ENCODE assay signal across 8 cellular contexts in the genomic region with DNA sequence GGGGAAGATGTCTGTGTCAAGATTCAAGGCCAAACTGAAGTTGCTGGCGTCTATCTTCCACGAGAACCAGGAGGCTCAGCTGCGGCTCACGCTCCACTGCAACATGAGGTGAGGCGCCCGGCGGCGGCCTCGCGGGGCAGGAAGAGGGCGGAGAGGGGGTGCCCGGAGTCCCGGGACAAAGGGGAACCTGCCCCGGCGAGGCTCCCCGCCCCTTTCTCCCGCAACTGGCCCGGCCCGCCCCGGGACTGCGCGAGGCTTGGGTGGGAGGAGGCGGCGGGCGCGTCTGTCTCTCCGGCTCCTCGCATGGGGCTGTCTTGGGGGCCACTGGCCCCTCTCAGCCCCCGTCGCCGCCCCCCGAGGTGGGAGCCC.
DNase-seq lines count a peak whose midpoint lies in the region; ATAC-seq and TF ChIP-seq lines count a peak whose summit lies in the region.
"Not testable (repeated sequence)": the region's sequence is repeated elsewhere in the genome, so short reads cannot be mapped to it uniquely, and the experiment has no call there.

No MANE protein-coding gene starts in this region.

- CTCF ChIA-PET in activated CD4-positive, alpha-beta T cell treated with anti-CD3 and anti-CD28 coated beads for 36 hours (lab: Charles Lee); activated naive CD4-positive, alpha-beta T cell treated with anti-CD3 and anti-CD28 coated beads for 36 hours (lab: Charles Lee): not testable (repeated sequence)

- intact Hi-C loops in activated CD4-positive, alpha-beta T cell treated with anti-CD3 and anti-CD28 coated beads for 36 hours (cut with DNase I, micrococcal nuclease); activated naive CD4-positive, alpha-beta T cell treated with anti-CD3 and anti-CD28 coated beads for 36 hours (cut with micrococcal nuclease): not testable (repeated sequence)

- not testable (repeated sequence) for H3K4me1 Mint-ChIP-seq in activated CD4-positive, alpha-beta T cell treated with anti-CD3 and anti-CD28 coated beads for 36 hours; activated naive CD4-positive, alpha-beta T cell treated with anti-CD3 and anti-CD28 coated beads for 36 hours (ENCODE audit: low read depth); stimulated activated effector memory CD8-positive, alpha-beta T cell treated with anti-CD3 and anti-CD28 coated beads, Interleukin-12 subunit alpha, Interleukin-12 subunit beta, amount 100 ng/mL, for 72 hours

- POLR2A ChIA-PET in activated CD4-positive, alpha-beta T cell treated with anti-CD3 and anti-CD28 coated beads for 36 hours (lab: Charles Lee): not testable (repeated sequence)

- no CpG with 5 or more reads among the region's 32 CpGs for WGBS in neuronal stem cell (ENCODE audit: extremely low coverage in 2 of 2, insufficient read length in 2 of 2, insufficient replicate concordance in 1 of 2), 2 donors

- not testable (repeated sequence) for H3K36me3 ChIP-seq in BLaER1 treated with 17β-estradiol and CSF1 and Interleukin-3, amounts not matched to agents 10 nM and 100 nM; kidney epithelial cell (ENCODE audit: control insufficient read depth, insufficient read depth, low read length); neuronal stem cell (replicated peaks in 1 of 2; ENCODE audit: control insufficient read depth in 2 of 2, insufficient read depth in 2 of 2, low read length in 2 of 2)

- H3K27ac ChIP-seq in BLaER1 treated with 17β-estradiol and CSF1 and Interleukin-3, amounts not matched to agents 10 nM and 100 nM: peak overlapping the region in 8 of 11 experiments; percentile 44 to 59 (median 50); a peak in 14 of 22 replicates
- not testable (repeated sequence) for H3K27ac ChIP-seq in neuronal stem cell (replicated peaks; ENCODE audit: low read length)

- peak overlapping the region; percentile 44 to 68 (median 60) for H3K4me3 ChIP-seq in BLaER1 treated with 17β-estradiol and CSF1 and Interleukin-3, amounts not matched to agents 10 nM and 100 nM
- H3K4me3 ChIP-seq in kidney epithelial cell (ENCODE audit: low read depth, low read length): peak overlapping the region; percentile 24
- peak overlapping the region in 1 of 2 donors; percentile 55 for H3K4me3 ChIP-seq in neuronal stem cell (ENCODE audit: low read length in 2 of 2)

- H2BK12ac ChIP-seq in neuronal stem cell (ENCODE audit: low read length): not testable (repeated sequence)

- H3K79me1 ChIP-seq in neuronal stem cell (ENCODE audit: low read depth, low read length): not testable (repeated sequence)

- not testable (repeated sequence) for H2BK120ac ChIP-seq in neuronal stem cell (ENCODE audit: low read depth, low read length)

- H2AFZ ChIP-seq in neuronal stem cell (ENCODE audit: low read length): peak overlapping the region; percentile 78

- not testable (repeated sequence) for H3K23ac ChIP-seq in neuronal stem cell (ENCODE audit: low read depth, low read length, poor library complexity)

- H3K9me3 Mint-ChIP-seq in activated CD4-positive, alpha-beta T cell treated with anti-CD3 and anti-CD28 coated beads for 36 hours (ENCODE audit: low read depth); activated naive CD4-positive, alpha-beta T cell treated with anti-CD3 and anti-CD28 coated beads for 36 hours; stimulated activated effector memory CD8-positive, alpha-beta T cell treated with anti-CD3 and anti-CD28 coated beads, Interleukin-12 subunit alpha, Interleukin-12 subunit beta, amount 100 ng/mL, for 72 hours: not testable (repeated sequence)

- H3K27ac Mint-ChIP-seq in activated CD4-positive, alpha-beta T cell treated with anti-CD3 and anti-CD28 coated beads for 36 hours; activated naive CD4-positive, alpha-beta T cell treated with anti-CD3 and anti-CD28 coated beads for 36 hours; stimulated activated effector memory CD8-positive, alpha-beta T cell treated with anti-CD3 and anti-CD28 coated beads, Interleukin-12 subunit alpha, Interleukin-12 subunit beta, amount 100 ng/mL, for 72 hours: not testable (repeated sequence)

- DNase-seq in LHCN-M2 (ENCODE audit: low read depth): peak; percentile 0
- peak; percentile 42 for DNase-seq in activated CD4-positive, alpha-beta T cell treated with anti-CD3 and anti-CD28 coated beads for 36 hours
- peak; percentile 52 for DNase-seq in activated naive CD4-positive, alpha-beta T cell treated with anti-CD3 and anti-CD28 coated beads for 36 hours
- DNase-seq in kidney epithelial cell (ENCODE audit: low read depth); neuronal stem cell (ENCODE audit: low spot score): not testable (repeated sequence)
- DNase-seq in stimulated activated effector memory CD8-positive, alpha-beta T cell treated with anti-CD3 and anti-CD28 coated beads, Interleukin-12 subunit alpha, Interleukin-12 subunit beta, amount 100 ng/mL, for 72 hours (ENCODE audit: low spot score in 2 of 2): peak; percentile 11 to 58

- H3K27me3 ChIP-seq in BLaER1 treated with 17β-estradiol and CSF1 and Interleukin-3, amounts not matched to agents 10 nM and 100 nM: peaks cover 3 to 16% (median 8%) of the 10 kb centered on the region in 11 experiments; a peak in 19 of 22 replicates
- H3K27me3 ChIP-seq in kidney epithelial cell (ENCODE audit: control insufficient read depth, insufficient read depth, low read length); neuronal stem cell (ENCODE audit: control insufficient read depth in 3 of 3, insufficient read depth in 3 of 3, low read depth in 1 of 3, low read length in 3 of 3): not testable (repeated sequence)

- H3K9me3 ChIP-seq in BLaER1 treated with 17β-estradiol and CSF1 and Interleukin-3, amounts not matched to agents 10 nM and 100 nM (replicated peaks in 1 of 11); neuronal stem cell (replicated peaks in 1 of 2; ENCODE audit: control insufficient read depth in 2 of 2, insufficient read depth in 1 of 2, low read depth in 1 of 2, low read length in 2 of 2): not testable (repeated sequence)

- H3K18ac ChIP-seq in neuronal stem cell (ENCODE audit: low read length): not testable (repeated sequence)

- H3K4me3 Mint-ChIP-seq in activated CD4-positive, alpha-beta T cell treated with anti-CD3 and anti-CD28 coated beads for 36 hours; activated naive CD4-positive, alpha-beta T cell treated with anti-CD3 and anti-CD28 coated beads for 36 hours; stimulated activated effector memory CD8-positive, alpha-beta T cell treated with anti-CD3 and anti-CD28 coated beads, Interleukin-12 subunit alpha, Interleukin-12 subunit beta, amount 100 ng/mL, for 72 hours: not testable (repeated sequence)

- ATAC-seq in activated CD4-positive, alpha-beta T cell treated with anti-CD3 and anti-CD28 coated beads for 36 hours: peak; percentile 52
- peak; percentile 62 for ATAC-seq in esophagus mucosa
- ATAC-seq in stimulated activated effector memory CD8-positive, alpha-beta T cell treated with anti-CD3 and anti-CD28 coated beads, Interleukin-12 subunit alpha, Interleukin-12 subunit beta, amount 100 ng/mL, for 72 hours: peak; percentile 70

- H3K4me2 ChIP-seq in BLaER1 treated with 17β-estradiol and CSF1 and Interleukin-3, amounts not matched to agents 10 nM and 100 nM: peak overlapping the region; percentile 41 to 81 (median 61); a peak in 19 of 22 replicates
- peak overlapping the region; percentile 48 for H3K4me2 ChIP-seq in neuronal stem cell (ENCODE audit: insufficient read depth, low read length, poor library complexity, severe bottlenecking)

- H2BK5ac ChIP-seq in neuronal stem cell (ENCODE audit: low read length): not testable (repeated sequence)

- H2AK5ac ChIP-seq in neuronal stem cell (ENCODE audit: low read depth, low read length): not testable (repeated sequence)

- H4K91ac ChIP-seq in neuronal stem cell (ENCODE audit: low read depth, low read length, poor library complexity): not testable (repeated sequence)

- not testable (repeated sequence) for H3K14ac ChIP-seq in neuronal stem cell (ENCODE audit: low read length)

- H2BK15ac ChIP-seq in neuronal stem cell (ENCODE audit: low read length): not testable (repeated sequence)

- not testable (repeated sequence) for H3K36me3 Mint-ChIP-seq in activated CD4-positive, alpha-beta T cell treated with anti-CD3 and anti-CD28 coated beads for 36 hours (ENCODE audit: low read depth); activated naive CD4-positive, alpha-beta T cell treated with anti-CD3 and anti-CD28 coated beads for 36 hours (ENCODE audit: low read depth); stimulated activated effector memory CD8-positive, alpha-beta T cell treated with anti-CD3 and anti-CD28 coated beads, Interleukin-12 subunit alpha, Interleukin-12 subunit beta, amount 100 ng/mL, for 72 hours

- not testable (repeated sequence) for H4K20me1 ChIP-seq in BLaER1 treated with 17β-estradiol and CSF1 and Interleukin-3, amounts not matched to agents 10 nM and 100 nM

- not testable (repeated sequence) for TF ChIP-seq CTCF in kidney epithelial cell (IDR thresholded peaks at IDR 0.05; ENCODE audit: insufficient read depth, low read length, poor library complexity, severe bottlenecking)

- H4K8ac ChIP-seq in neuronal stem cell (ENCODE audit: low read depth, low read length): not testable (repeated sequence)

- H3K27me3 Mint-ChIP-seq in activated CD4-positive, alpha-beta T cell treated with anti-CD3 and anti-CD28 coated beads for 36 hours; activated naive CD4-positive, alpha-beta T cell treated with anti-CD3 and anti-CD28 coated beads for 36 hours (ENCODE audit: low read depth): not testable (repeated sequence)

- not testable (repeated sequence) for H3K4ac ChIP-seq in neuronal stem cell (ENCODE audit: low read length)

- not testable (repeated sequence) for H3K4me1 ChIP-seq in BLaER1 treated with 17β-estradiol and CSF1 and Interleukin-3, amounts not matched to agents 10 nM and 100 nM; neuronal stem cell (ENCODE audit: control insufficient read depth in 2 of 2, insufficient read depth in 1 of 2, low read depth in 1 of 2, low read length in 2 of 2)

- peak overlapping the region; percentile 34 to 75 (median 68); a peak in 17 of 22 replicates for H3K9ac ChIP-seq in BLaER1 treated with 17β-estradiol and CSF1 and Interleukin-3, amounts not matched to agents 10 nM and 100 nM
- H3K9ac ChIP-seq in neuronal stem cell (ENCODE audit: low read depth, low read length, poor library complexity): not testable (repeated sequence)
